ENCODE assay signal across 10 cellular contexts in the genomic region with DNA sequence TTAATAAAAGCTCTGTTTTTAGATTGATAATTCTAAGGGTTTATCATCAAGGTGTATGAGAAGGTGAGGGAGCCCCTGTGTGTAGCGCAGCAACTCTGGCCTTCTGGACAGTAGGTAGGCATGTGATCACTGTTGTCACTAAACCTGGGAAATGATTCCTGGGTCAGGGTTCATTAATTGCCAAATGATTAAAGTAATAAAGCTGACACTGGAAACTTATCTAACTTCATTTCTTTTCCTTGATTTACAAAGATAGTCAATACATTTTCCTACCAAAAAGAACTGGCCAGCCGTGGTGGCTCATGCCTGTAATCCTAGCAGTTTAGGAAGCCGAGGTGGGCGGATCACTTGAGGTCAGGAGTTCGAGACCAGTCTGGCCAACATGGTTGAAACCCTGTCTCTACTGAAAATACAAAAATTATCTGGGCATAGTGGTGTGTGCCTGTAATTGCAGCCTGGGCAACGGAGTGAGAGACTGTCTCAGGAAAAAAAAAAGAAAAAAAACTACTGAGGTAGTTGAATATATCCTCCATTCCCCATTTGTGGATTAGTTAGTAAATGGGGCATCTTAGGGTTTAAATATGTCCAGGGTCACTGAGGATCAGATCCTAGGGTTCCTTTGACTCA. TPM values are rescaled to one million over a fixed set of nuclear protein-coding genes. Genes with fewer than 3 reads are reported as not detected.
A peak's percentile ranks its signal among the peaks of the same experiment; 100 is the strongest.
DNase-seq lines count a peak whose midpoint lies in the region; ATAC-seq, FAIRE-seq and TF ChIP-seq lines count a peak whose summit lies in the region.
"Had no signal": no experiment of that assay in that cellular context is flagged by ENCODE, and none has a peak within 500 bp of the region (broad histone marks: within the 10 kb centered on the region; RNA-seq: fewer than 3 reads in every experiment).

No MANE protein-coding gene starts in this region.

- peaks cover 33% of the 10 kb centered on the region for H3F3A ChIP-seq in PC-9 (ENCODE audit: insufficient read depth, low read depth)

- no peaks in the 10 kb centered on the region for H3K27me3 Mint-ChIP-seq in activated naive CD4-positive, alpha-beta T cell treated with anti-CD3 and anti-CD28 coated beads, Interleukin-2, amount 10 ng/mL, durations not matched to agents 7 days and 5 days
- no peaks in the 10 kb centered on the region for H3K27me3 Mint-ChIP-seq in stimulated activated naive CD8-positive, alpha-beta T cell treated with anti-CD3 and anti-CD28 coated beads, Interleukin-15, amount 100 ng/mL, for 72 hours

- H3K4me3 Mint-ChIP-seq in activated naive CD4-positive, alpha-beta T cell treated with anti-CD3 and anti-CD28 coated beads, Interleukin-2, amount 10 ng/mL, durations not matched to agents 7 days and 5 days: peak overlapping the region; percentile 35
- H3K4me3 Mint-ChIP-seq in stimulated activated naive CD8-positive, alpha-beta T cell treated with anti-CD3 and anti-CD28 coated beads, Interleukin-15, amount 100 ng/mL, for 72 hours: peak overlapping the region; percentile 45 to 83

- POLR2A ChIA-PET in PC-9 (lab: Charles Lee; ENCODE audit: unreplicated experiment) (no interaction called here), endothelial cell of umbilical vein (lab: Charles Lee) (no interaction called here)

- H3K4me1 Mint-ChIP-seq in activated naive CD4-positive, alpha-beta T cell treated with anti-CD3 and anti-CD28 coated beads, Interleukin-2, amount 10 ng/mL, durations not matched to agents 7 days and 5 days: peaks cover 58% of the 10 kb centered on the region
- H3K4me1 Mint-ChIP-seq in stimulated activated naive CD8-positive, alpha-beta T cell treated with anti-CD3 and anti-CD28 coated beads, Interleukin-15, amount 100 ng/mL, for 72 hours: peaks cover 63% of the 10 kb centered on the region

- peaks cover 29% of the 10 kb centered on the region for H3K36me3 Mint-ChIP-seq in activated naive CD4-positive, alpha-beta T cell treated with anti-CD3 and anti-CD28 coated beads, Interleukin-2, amount 10 ng/mL, durations not matched to agents 7 days and 5 days
- H3K36me3 Mint-ChIP-seq in activated naive CD4-positive, alpha-beta T cell treated with anti-CD3 and anti-CD28 coated beads, Interleukin-2, amount 50 U/mL, for 72 hours: peaks cover 20 to 26% of the 10 kb centered on the region in 2 donors

- H2AFZ ChIP-seq in PC-9: no peak overlapping the region
- no peak overlapping the region for H2AFZ ChIP-seq in endothelial cell of umbilical vein (ENCODE audit: low read depth, low read length)

- no peaks in the 10 kb centered on the region for H3K9me1 ChIP-seq in endothelial cell of umbilical vein (replicated peaks; ENCODE audit: control insufficient read depth, extremely low read depth, insufficient read depth, low read length)

- H3K4me3 ChIP-seq in PC-9 (no peak overlapping the region), endothelial cell of umbilical vein (replicated peaks in 1 of 3; ENCODE audit: insufficient read depth in 1 of 3, low read depth in 1 of 3, low read length in 3 of 3) (no peak overlapping the region)

- H3K27me3 ChIP-seq in PC-9 (ENCODE audit: insufficient read depth, low read depth): no peaks in the 10 kb centered on the region
- no peaks in the 10 kb centered on the region for H3K27me3 ChIP-seq in endothelial cell of umbilical vein (ENCODE audit: control insufficient read depth in 2 of 2, insufficient read depth in 2 of 2, low read length in 2 of 2)
- H3K27me3 ChIP-seq: neutrophil had no signal

- dilution Hi-C loops in endothelial cell of umbilical vein (cut with MboI; ENCODE audit: extremely low pct_ligation_motif_present, low sequenced_read_pairs): no loop called here

- H3K4me2 ChIP-seq in PC-9 (peak overlapping the region; percentile 75), endothelial cell of umbilical vein (ENCODE audit: insufficient read depth, low read length) (no peak overlapping the region)

- H3K79me2 ChIP-seq in PC-9 (ENCODE audit: low read depth) (peaks cover 90% of the 10 kb centered on the region), endothelial cell of umbilical vein (ENCODE audit: control insufficient read depth, insufficient read depth, low read length) (peaks cover 79% of the 10 kb centered on the region)

- no peak for DNase-seq in activated naive CD4-positive, alpha-beta T cell treated with anti-CD3 and anti-CD28 coated beads, Interleukin-2, amount 10 ng/mL, durations not matched to agents 7 days and 5 days
- DNase-seq in activated naive CD4-positive, alpha-beta T cell treated with anti-CD3 and anti-CD28 coated beads, Interleukin-2, amount 50 U/mL, for 72 hours (ENCODE audit: low spot score in 2 of 2): no peak
- no peak for DNase-seq in PC-9
- peak; percentile 30 for DNase-seq in endothelial cell of umbilical vein (ENCODE audit: low read depth, low spot score)
- DNase-seq in stimulated activated naive CD8-positive, alpha-beta T cell treated with anti-CD3 and anti-CD28 coated beads, Interleukin-15, amount 100 ng/mL, for 72 hours: no peak
- no peak for DNase-seq in 8988T
- DNase-seq in ureter (ENCODE audit: low spot score): no peak

- peaks cover 5% of the 10 kb centered on the region; the same call in 1 of the 2 replicates for H3K36me3 ChIP-seq in PC-9 (ENCODE audit: low read depth)
- no peaks in the 10 kb centered on the region for H3K36me3 ChIP-seq in endothelial cell of umbilical vein (ENCODE audit: control insufficient read depth in 2 of 2, extremely low read depth in 1 of 2, insufficient read depth in 2 of 2, low read length in 2 of 2)

- peak; percentile 82 for FAIRE-seq in endothelial cell of umbilical vein (lab: Jason Lieb, UNC)
- FAIRE-seq: GM12891 had no signal

- H3K9me3 Mint-ChIP-seq in activated naive CD4-positive, alpha-beta T cell treated with anti-CD3 and anti-CD28 coated beads, Interleukin-2, amount 10 ng/mL, durations not matched to agents 7 days and 5 days: no peaks in the 10 kb centered on the region
- H3K9me3 Mint-ChIP-seq in activated naive CD4-positive, alpha-beta T cell treated with anti-CD3 and anti-CD28 coated beads, Interleukin-2, amount 50 U/mL, for 72 hours: no peaks in the 10 kb centered on the region
- H3K9me3 Mint-ChIP-seq in stimulated activated naive CD8-positive, alpha-beta T cell treated with anti-CD3 and anti-CD28 coated beads, Interleukin-15, amount 100 ng/mL, for 72 hours: no peaks in the 10 kb centered on the region

- no peak for TF ChIP-seq POLR2A in endothelial cell of umbilical vein (IDR thresholded peaks at IDR 0.05; ENCODE audit: low read depth, low read length)

- peak overlapping the region; percentile 45 for H3K27ac Mint-ChIP-seq in activated naive CD4-positive, alpha-beta T cell treated with anti-CD3 and anti-CD28 coated beads, Interleukin-2, amount 10 ng/mL, durations not matched to agents 7 days and 5 days
- H3K27ac Mint-ChIP-seq in activated naive CD4-positive, alpha-beta T cell treated with anti-CD3 and anti-CD28 coated beads, Interleukin-2, amount 50 U/mL, for 72 hours: no peak overlapping the region
- peak overlapping the region in 1 of 2 donors; percentile 27 for H3K27ac Mint-ChIP-seq in stimulated activated naive CD8-positive, alpha-beta T cell treated with anti-CD3 and anti-CD28 coated beads, Interleukin-15, amount 100 ng/mL, for 72 hours

- ATAC-seq in activated naive CD4-positive, alpha-beta T cell treated with anti-CD3 and anti-CD28 coated beads, Interleukin-2, amount 50 U/mL, for 72 hours: no peak
- ATAC-seq in stimulated activated naive CD8-positive, alpha-beta T cell treated with anti-CD3 and anti-CD28 coated beads, Interleukin-15, amount 100 ng/mL, for 72 hours: no peak
- ATAC-seq in GM18858 (IDR thresholded peaks at IDR 0.05; ENCODE audit: unreplicated experiment): no peak

- no peak overlapping the region for H3K9ac ChIP-seq in endothelial cell of umbilical vein (replicated peaks; ENCODE audit: extremely low read depth, insufficient read depth, low read length)

- H4K20me1 ChIP-seq in PC-9 (ENCODE audit: insufficient read depth) (peaks cover 38% of the 10 kb centered on the region), endothelial cell of umbilical vein (replicated peaks; ENCODE audit: control insufficient read depth, extremely low read depth, insufficient read depth, low read length) (peaks cover 2% of the 10 kb centered on the region)

- H3K9me3 ChIP-seq in PC-9 (ENCODE audit: insufficient read depth, low read depth) (no peaks in the 10 kb centered on the region), endothelial cell of umbilical vein (replicated peaks; ENCODE audit: control insufficient read depth, insufficient read depth, low read length) (no peaks in the 10 kb centered on the region)
- H3K9me3 ChIP-seq: neutrophil had no signal

- CTCF ChIA-PET in activated naive CD4-positive, alpha-beta T cell treated with anti-CD3 and anti-CD28 coated beads, Interleukin-2, amount 10 ng/mL, durations not matched to agents 7 days and 5 days (lab: Charles Lee): interaction anchor here (0.6 to 1.2 kb wide), 3 partner anchors 23 to 52 kb away, joined by 3 to 6 read pairs (median 3); no protein-coding TSS in a partner anchor
- CTCF ChIA-PET in PC-9 (lab: Charles Lee): no interaction called here
- CTCF ChIA-PET in endothelial cell of umbilical vein (lab: Charles Lee): interaction anchor here (0.6 to 1.0 kb wide), 2 partner anchors 43 to 44 kb away, joined by 3 read pairs; no protein-coding TSS in a partner anchor

- peak; percentile 61 for TF ChIP-seq CTCF in PC-9 (conservative IDR thresholded peaks at IDR 0.05)
- TF ChIP-seq CTCF in endothelial cell of umbilical vein (IDR thresholded peaks at IDR 0.05; ENCODE audit: extremely low read depth in 1 of 2, insufficient read depth in 1 of 2, low read depth in 1 of 2, low read length in 2 of 2): peak; percentile 14 to 20

- intact Hi-C loops in PC-9 (cut with micrococcal nuclease; ENCODE audit: unreplicated experiment) (no loop called here), endothelial cell of umbilical vein (cut with micrococcal nuclease) (loop anchor here (5.0 kb wide), 1 partner anchor 51 kb away; no protein-coding TSS in a partner anchor)

- BruUV-seq in PC-9 (replicated peaks; lab: Mats Ljungman, UMichigan) (no TSS peak), endothelial cell of umbilical vein (replicated peaks; lab: Mats Ljungman, UMichigan) (no TSS peak)

- no peaks in the 10 kb centered on the region for H3K9me2 ChIP-seq in PC-9 (ENCODE audit: insufficient read depth)

- H3K4me1 ChIP-seq in PC-9 (replicated peaks; ENCODE audit: insufficient read depth): peaks cover 33% of the 10 kb centered on the region
- peaks cover 22% of the 10 kb centered on the region for H3K4me1 ChIP-seq in endothelial cell of umbilical vein (ENCODE audit: control insufficient read depth, extremely low read depth, insufficient read depth, low read length)

- no peak overlapping the region for H3K27ac ChIP-seq in PC-9
- no peak overlapping the region for H3K27ac ChIP-seq in endothelial cell of umbilical vein (ENCODE audit: insufficient read depth, low read depth, low read length)
- H3K27ac ChIP-seq: neutrophil had no signal

RNA-seq across cellular contexts. Expression of a gene that starts 2.4 kb away (rescaled TPM):
- 10 to 100 TPM; 80.4 to 85.0 TPM for total RNA-seq in activated naive CD4-positive, alpha-beta T cell treated with anti-CD3 and anti-CD28 coated beads, Interleukin-2, amount 50 U/mL, for 72 hours
- total RNA-seq in PC-9 (2021) (111 and 116 TPM in 2 replicates), endothelial cell of umbilical vein (103 and 104 TPM in 2 replicates), ureter (126 TPM)
- 48.2 and 56.1 TPM in 2 replicates for polyA plus RNA-seq in endothelial cell of umbilical vein
- polyA plus RNA-seq in endothelial cell of umbilical vein (2011; cell fraction: cytosol; rRNA removed): 37.3 and 47.0 TPM in 2 replicates
- polyA plus RNA-seq in endothelial cell of umbilical vein (2011; cell fraction: nucleus; rRNA removed): 120 and 133 TPM in 2 replicates
- 45.3 and 50.9 TPM in 2 replicates for polyA plus RNA-seq in endothelial cell of umbilical vein (2012)
- 88.5 and 92.5 TPM in 2 replicates for polyA minus RNA-seq in endothelial cell of umbilical vein
- 114 TPM for polyA minus RNA-seq in endothelial cell of umbilical vein (2011; cell fraction: cytosol; rRNA and poly(A)+ RNA removed)
- polyA minus RNA-seq in endothelial cell of umbilical vein (2011; cell fraction: nucleus; rRNA and poly(A)+ RNA removed): 77.5 and 108 TPM in 2 replicates

RNA-seq across cellular contexts. Expression of a gene that starts 15.8 kb away (rescaled TPM):
- 10 to 100 TPM; 34.4 to 40.9 TPM for total RNA-seq in activated naive CD4-positive, alpha-beta T cell treated with anti-CD3 and anti-CD28 coated beads, Interleukin-2, amount 50 U/mL, for 72 hours
- total RNA-seq in PC-9 (2021): 116 and 127 TPM in 2 replicates
- 21.5 and 22.5 TPM in 2 replicates for total RNA-seq in endothelial cell of umbilical vein
- 51.0 and 64.3 TPM in 2 replicates for polyA plus RNA-seq in endothelial cell of umbilical vein
- 22.6 and 30.4 TPM in 2 replicates for polyA plus RNA-seq in endothelial cell of umbilical vein (2011; cell fraction: cytosol; rRNA removed)
- 130 and 153 TPM in 2 replicates for polyA plus RNA-seq in endothelial cell of umbilical vein (2011; cell fraction: nucleus; rRNA removed)
- polyA plus RNA-seq in endothelial cell of umbilical vein (2012): 20.9 and 28.6 TPM in 2 replicates
- polyA minus RNA-seq in endothelial cell of umbilical vein: 24.6 and 25.7 TPM in 2 replicates
- polyA minus RNA-seq in endothelial cell of umbilical vein (2011; cell fraction: cytosol; rRNA and poly(A)+ RNA removed): 48.2 TPM
- polyA minus RNA-seq in endothelial cell of umbilical vein (2011; cell fraction: nucleus; rRNA and poly(A)+ RNA removed): 35.8 and 48.0 TPM in 2 replicates
- total RNA-seq in ureter: 118 TPM

RNA-seq across cellular contexts. Expression of a gene that starts 30.9 kb away (rescaled TPM):
- 10 to 100 TPM; 32.9 to 63.5 TPM for total RNA-seq in activated naive CD4-positive, alpha-beta T cell treated with anti-CD3 and anti-CD28 coated beads, Interleukin-2, amount 50 U/mL, for 72 hours
- total RNA-seq in PC-9 (2021): 47.7 and 49.2 TPM in 2 replicates
- total RNA-seq in endothelial cell of umbilical vein: 32.6 and 35.4 TPM in 2 replicates
- polyA plus RNA-seq in endothelial cell of umbilical vein: 22.3 and 22.8 TPM in 2 replicates
- 19.3 and 21.9 TPM in 2 replicates for polyA plus RNA-seq in endothelial cell of umbilical vein (2011; cell fraction: cytosol; rRNA removed)
- polyA plus RNA-seq in endothelial cell of umbilical vein (2011; cell fraction: nucleus; rRNA removed): 42.1 and 43.3 TPM in 2 replicates
- 21.3 and 23.6 TPM in 2 replicates for polyA plus RNA-seq in endothelial cell of umbilical vein (2012)
- 8.6 and 10.9 TPM in 2 replicates for polyA minus RNA-seq in endothelial cell of umbilical vein
- 42.3 TPM for polyA minus RNA-seq in endothelial cell of umbilical vein (2011; cell fraction: cytosol; rRNA and poly(A)+ RNA removed)
- polyA minus RNA-seq in endothelial cell of umbilical vein (2011; cell fraction: nucleus; rRNA and poly(A)+ RNA removed): 10.8 and 12.6 TPM in 2 replicates
- total RNA-seq in ureter: 26.3 TPM

RNA-seq across cellular contexts. Expression of a gene that starts 42.5 kb away (rescaled TPM):
- 10 to 100 TPM; 30.1 to 64.7 TPM for total RNA-seq in activated naive CD4-positive, alpha-beta T cell treated with anti-CD3 and anti-CD28 coated beads, Interleukin-2, amount 50 U/mL, for 72 hours
- total RNA-seq in PC-9 (2021): 48.5 and 52.2 TPM in 2 replicates
- total RNA-seq in endothelial cell of umbilical vein: 43.2 TPM in 2 replicates
- 40.8 and 41.8 TPM in 2 replicates for polyA plus RNA-seq in endothelial cell of umbilical vein
- polyA plus RNA-seq in endothelial cell of umbilical vein (2011; cell fraction: cytosol; rRNA removed): 29.5 and 37.5 TPM in 2 replicates
- 144 and 146 TPM in 2 replicates for polyA plus RNA-seq in endothelial cell of umbilical vein (2011; cell fraction: nucleus; rRNA removed)
- 23.9 and 26.7 TPM in 2 replicates for polyA plus RNA-seq in endothelial cell of umbilical vein (2012)
- 25.6 and 26.6 TPM in 2 replicates for polyA minus RNA-seq in endothelial cell of umbilical vein
- 18.8 TPM for polyA minus RNA-seq in endothelial cell of umbilical vein (2011; cell fraction: cytosol; rRNA and poly(A)+ RNA removed)
- polyA minus RNA-seq in endothelial cell of umbilical vein (2011; cell fraction: nucleus; rRNA and poly(A)+ RNA removed): 25.6 and 29.5 TPM in 2 replicates
- total RNA-seq in ureter: 43.4 TPM
